28 cellular contexts compared by ENCODE assay signal in the genomic region with DNA sequence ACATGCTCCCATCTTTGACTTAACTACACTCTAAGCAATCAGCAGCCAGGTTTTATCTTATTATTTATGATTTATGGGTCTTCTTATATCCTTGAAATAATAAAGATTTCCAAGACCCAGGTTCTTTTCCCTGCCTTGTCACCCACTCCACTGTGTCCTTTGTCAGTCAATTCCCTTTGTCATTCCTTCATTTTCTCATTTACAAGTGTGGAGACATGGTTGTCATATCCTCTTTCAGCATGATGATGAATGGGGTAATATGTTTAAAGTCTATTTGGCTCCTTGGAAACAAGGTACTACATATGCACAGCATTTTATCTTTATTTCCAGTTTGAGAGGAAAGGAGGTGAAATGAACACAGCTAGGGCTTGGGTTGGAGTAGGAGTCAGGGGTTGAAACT.
"Had no signal": no experiment of that assay in that cellular context is flagged by ENCODE, and none has a peak within 500 bp of the region (broad histone marks: within the 10 kb centered on the region; RNA-seq: fewer than 3 reads in every experiment).

No MANE protein-coding gene starts in this region.

- H3K4me3 ChIP-seq: coronary artery, dorsolateral prefrontal cortex, esophagus squamous epithelium, gastrocnemius medialis, heart right ventricle, left lung, lower lobe of right lung, mucosa of descending colon had no signal

- DNase-seq: dermis blood vessel endothelial cell; dorsolateral prefrontal cortex; effector CD4-positive, alpha-beta T cell; effector memory CD4-positive, alpha-beta T cell; erythroblast; esophagus squamous epithelium; foreskin fibroblast; foreskin melanocyte; gastrocnemius medialis; glutamatergic neuron; head of caudate nucleus; heart right ventricle; hippocampal formation; left cardiac atrium; left lung; left ventricle myocardium superior; lower lobe of right lung; mesenchymal stem cell; mucosa of descending colon; naive B cell had no signal

- H3K4me1 ChIP-seq: esophagus squamous epithelium, left lung, lower lobe of right lung had no signal

- H3K4me3 Mint-ChIP-seq: mesothelial cell of epicardium, naive B cell had no signal

- H3K9me3 ChIP-seq: esophagus squamous epithelium, gastrocnemius medialis, heart right ventricle, left lung, lower lobe of right lung, mucosa of descending colon had no signal

- H3K36me3 Mint-ChIP-seq: mesothelial cell of epicardium, naive B cell had no signal

- H3K27ac Mint-ChIP-seq: mesothelial cell of epicardium, naive B cell had no signal

- FAIRE-seq: colon, endometrium, islet of Langerhans, keratinocyte had no signal

- H3K27ac ChIP-seq: coronary artery, dorsolateral prefrontal cortex, epithelial cell of prostate, esophagus squamous epithelium, gastrocnemius medialis, heart right ventricle, left lung, lower lobe of right lung had no signal

- H3K27me3 ChIP-seq: dorsolateral prefrontal cortex, esophagus squamous epithelium, gastrocnemius medialis, heart right ventricle, left lung had no signal

- ATAC-seq: esophagus mucosa, gastrocnemius medialis, heart right ventricle, left cardiac atrium, left lung, left ventricle myocardium superior, lower lobe of right lung, mucosa of descending colon had no signal

- H3K9me3 Mint-ChIP-seq: mesothelial cell of epicardium had no signal

- H3K4me1 Mint-ChIP-seq: naive B cell had no signal

- H3K36me3 ChIP-seq: esophagus squamous epithelium, gastrocnemius medialis, heart right ventricle, left lung, lower lobe of right lung had no signal
